2 cellular contexts compared by ENCODE assay signal in the genomic region with DNA sequence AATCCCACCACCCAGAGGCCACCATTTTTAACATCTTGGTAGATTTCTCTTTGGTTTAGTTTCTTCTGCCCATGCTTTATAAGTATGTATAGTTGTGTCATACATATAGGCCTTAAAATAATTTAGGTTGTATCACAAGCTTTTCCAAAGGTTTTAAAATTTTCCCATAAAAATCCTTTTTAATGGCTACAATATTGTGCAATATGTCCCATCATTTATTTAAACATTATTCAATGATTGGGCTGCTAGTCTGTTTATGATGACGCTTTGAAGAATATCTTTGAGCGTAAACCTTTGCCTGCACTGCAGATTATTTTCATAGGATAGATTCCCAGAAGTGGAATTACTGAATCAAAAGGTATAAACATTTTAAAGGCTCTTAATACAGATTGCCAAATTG.
TF ChIP-seq lines count a peak whose summit lies in the region.

No MANE protein-coding gene starts in this region.

TF ChIP-seq in HepG2, 621 proteins besides CTCF, POLR2A, EP300 and RAD21 (continued from another document):
- TF ChIP-seq, protein P1, sequence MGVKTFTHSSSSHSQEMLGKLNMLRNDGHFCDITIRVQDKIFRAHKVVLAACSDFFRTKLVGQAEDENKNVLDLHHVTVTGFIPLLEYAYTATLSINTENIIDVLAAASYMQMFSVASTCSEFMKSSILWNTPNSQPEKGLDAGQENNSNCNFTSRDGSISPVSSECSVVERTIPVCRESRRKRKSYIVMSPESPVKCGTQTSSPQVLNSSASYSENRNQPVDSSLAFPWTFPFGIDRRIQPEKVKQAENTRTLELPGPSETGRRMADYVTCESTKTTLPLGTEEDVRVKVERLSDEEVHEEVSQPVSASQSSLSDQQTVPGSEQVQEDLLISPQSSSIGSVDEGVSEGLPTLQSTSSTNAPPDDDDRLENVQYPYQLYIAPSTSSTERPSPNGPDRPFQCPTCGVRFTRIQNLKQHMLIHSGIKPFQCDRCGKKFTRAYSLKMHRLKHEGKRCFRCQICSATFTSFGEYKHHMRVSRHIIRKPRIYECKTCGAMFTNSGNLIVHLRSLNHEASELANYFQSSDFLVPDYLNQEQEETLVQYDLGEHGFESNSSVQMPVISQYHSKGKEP (CRISPR knock-in tag; IDR thresholded peaks at IDR 0.05), result no peak
- TF ChIP-seq, protein P2, sequence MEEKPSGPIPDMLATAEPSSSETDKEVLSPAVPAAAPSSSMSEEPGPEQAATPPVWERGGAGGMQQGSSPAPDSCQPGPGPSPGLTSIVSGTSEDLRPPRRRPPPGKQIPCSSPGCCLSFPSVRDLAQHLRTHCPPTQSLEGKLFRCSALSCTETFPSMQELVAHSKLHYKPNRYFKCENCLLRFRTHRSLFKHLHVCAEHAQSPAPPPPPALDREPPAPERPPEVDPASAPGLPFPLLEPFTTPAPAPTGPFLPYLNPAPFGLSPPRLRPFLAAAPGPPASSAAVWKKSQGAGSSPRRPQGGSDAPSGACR (CRISPR knock-in tag; IDR thresholded peaks at IDR 0.05), result no peak
- no peak for TF ChIP-seq HDAC6 (IDR thresholded peaks at IDR 0.05; ENCODE audit: low read depth, low read length)
- peak; percentile 63; the same call in 1 of the 2 replicates for TF ChIP-seq CEBPB (IDR thresholded peaks at IDR 0.05; ENCODE audit: borderline replicate concordance, low read depth, low read length)
TF ChIP-seq in HepG2: peak in this region for 1.

TF ChIP-seq in K562, 482 proteins besides CTCF, POLR2A, EP300 and RAD21 (continued from another document):
- TF ChIP-seq CEBPG (CRISPR knock-in tag; IDR thresholded peaks at IDR 0.05), result no peak
- peak; percentile 29 to 81; a peak in 2 of 4 replicates for TF ChIP-seq CEBPG (tag; conservative IDR thresholded peaks at IDR 0.05 in 1 of 2, IDR thresholded peaks at IDR 0.05 in 1 of 2)
- TF ChIP-seq ZNF184 (CRISPR knock-in tag; IDR thresholded peaks at IDR 0.05), result no peak
- TF ChIP-seq SLC30A9 (CRISPR knock-in tag; IDR thresholded peaks at IDR 0.05), result no peak
- TF ChIP-seq, protein P3, sequence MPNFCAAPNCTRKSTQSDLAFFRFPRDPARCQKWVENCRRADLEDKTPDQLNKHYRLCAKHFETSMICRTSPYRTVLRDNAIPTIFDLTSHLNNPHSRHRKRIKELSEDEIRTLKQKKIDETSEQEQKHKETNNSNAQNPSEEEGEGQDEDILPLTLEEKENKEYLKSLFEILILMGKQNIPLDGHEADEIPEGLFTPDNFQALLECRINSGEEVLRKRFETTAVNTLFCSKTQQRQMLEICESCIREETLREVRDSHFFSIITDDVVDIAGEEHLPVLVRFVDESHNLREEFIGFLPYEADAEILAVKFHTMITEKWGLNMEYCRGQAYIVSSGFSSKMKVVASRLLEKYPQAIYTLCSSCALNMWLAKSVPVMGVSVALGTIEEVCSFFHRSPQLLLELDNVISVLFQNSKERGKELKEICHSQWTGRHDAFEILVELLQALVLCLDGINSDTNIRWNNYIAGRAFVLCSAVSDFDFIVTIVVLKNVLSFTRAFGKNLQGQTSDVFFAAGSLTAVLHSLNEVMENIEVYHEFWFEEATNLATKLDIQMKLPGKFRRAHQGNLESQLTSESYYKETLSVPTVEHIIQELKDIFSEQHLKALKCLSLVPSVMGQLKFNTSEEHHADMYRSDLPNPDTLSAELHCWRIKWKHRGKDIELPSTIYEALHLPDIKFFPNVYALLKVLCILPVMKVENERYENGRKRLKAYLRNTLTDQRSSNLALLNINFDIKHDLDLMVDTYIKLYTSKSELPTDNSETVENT (CRISPR knock-in tag; IDR thresholded peaks at IDR 0.05), result no peak
- TF ChIP-seq CBFA2T2 (conservative IDR thresholded peaks at IDR 0.05), result no peak
